ENCODE assay signal across 10 cellular contexts in the genomic region with DNA sequence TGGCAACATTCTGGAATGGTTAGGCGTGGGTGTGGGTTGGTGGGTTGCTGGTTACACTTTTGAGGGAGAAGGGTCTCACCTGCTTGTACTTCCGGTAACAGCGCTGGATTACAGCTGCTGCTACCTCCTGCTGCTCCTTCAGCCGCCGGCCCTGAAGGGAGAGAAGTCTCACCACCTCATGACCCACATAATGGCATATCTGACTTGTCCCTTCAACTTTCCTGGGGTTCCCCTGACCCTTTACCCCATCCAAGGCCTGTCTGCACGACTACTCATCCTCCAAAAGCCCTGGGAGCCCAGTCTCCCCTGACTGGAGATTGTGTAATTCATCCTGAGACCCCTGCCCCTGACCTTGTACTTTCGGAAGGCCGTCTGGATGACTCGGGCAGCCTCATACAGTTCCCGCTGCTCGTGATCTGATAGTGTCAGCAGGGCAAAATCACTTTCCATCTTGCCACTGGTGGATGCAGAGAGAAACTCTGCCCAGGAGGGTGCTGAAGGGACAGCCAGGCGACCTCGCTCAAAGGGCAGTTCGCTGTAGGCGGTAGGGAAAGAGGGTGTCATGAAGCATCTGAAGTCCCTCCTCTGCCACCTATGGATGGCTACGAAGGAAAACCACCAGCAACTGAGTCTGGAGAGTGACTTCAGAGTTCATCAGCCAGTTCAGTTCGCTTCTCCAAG. TPM values are rescaled to one million over a fixed set of nuclear protein-coding genes. Genes with fewer than 3 reads are reported as not detected.
DNase-seq lines count a peak whose midpoint lies in the region; ATAC-seq lines count a peak whose summit lies in the region.
"Had no signal": no experiment of that assay in that cellular context is flagged by ENCODE, and none has a peak within 500 bp of the region (broad histone marks: within the 10 kb centered on the region; RNA-seq: fewer than 3 reads in every experiment).

No MANE protein-coding gene starts in this region.

- ATAC-seq in activated T-cell treated with anti-CD3 and anti-CD28 coated beads, Interleukin-2, amount 50 U/mL, for 72 hours (replicated peaks in 1 of 2), result peak; percentile 14 to 25
- no peak for ATAC-seq in activated T-cell treated with anti-CD3 and anti-CD28 coated beads, Interleukin-2, amount 50 U/mL, for 4 hours
- ATAC-seq in HG03039 (IDR thresholded peaks at IDR 0.05; ENCODE audit: unreplicated experiment) (no peak), GM21825 (IDR thresholded peaks at IDR 0.05; ENCODE audit: unreplicated experiment) (no peak), HG03175 (IDR thresholded peaks at IDR 0.05; ENCODE audit: unreplicated experiment) (no peak)

- H3K9me3 Mint-ChIP-seq in activated T-cell treated with anti-CD3 and anti-CD28 coated beads, Interleukin-2, amount 50 U/mL, for 72 hours, result peaks cover 0 to 1% of the 10 kb centered on the region in 2 donors
- no peaks in the 10 kb centered on the region for H3K9me3 Mint-ChIP-seq in activated T-cell treated with anti-CD3 and anti-CD28 coated beads, Interleukin-2, amount 50 U/mL, for 4 hours

- no peaks in the 10 kb centered on the region for H3K9me3 ChIP-seq in iPS-20b (ENCODE audit: insufficient read depth, low read depth, low read length)
- no peaks in the 10 kb centered on the region for H3K9me3 ChIP-seq in stomach smooth muscle (ENCODE audit: control insufficient read depth in 2 of 2, low read length in 2 of 2)

- no peak overlapping the region for H3K27ac Mint-ChIP-seq in activated T-cell treated with anti-CD3 and anti-CD28 coated beads, Interleukin-2, amount 50 U/mL, for 72 hours

- no peak overlapping the region for H3K27ac ChIP-seq in iPS-20b (ENCODE audit: low read length)
- H3K27ac ChIP-seq in stomach smooth muscle (ENCODE audit: low read length), result peak overlapping the region; percentile 96

- H3K4me3 ChIP-seq in iPS-20b (ENCODE audit: low read length) (peak overlapping the region; percentile 91), stomach smooth muscle (ENCODE audit: low read length in 2 of 2) (peak overlapping the region; percentile 72 to 96)

- peak overlapping the region; percentile 96; the same call in 1 of the 2 replicates for H3K9ac ChIP-seq in iPS-20b (ENCODE audit: low read depth, low read length)
- peak overlapping the region; percentile 74 to 79 for H3K9ac ChIP-seq in stomach smooth muscle (ENCODE audit: low read length in 2 of 2)

- H3K4me1 ChIP-seq in iPS-20b (ENCODE audit: insufficient read depth, low read length) (peaks cover 12% of the 10 kb centered on the region), stomach smooth muscle (ENCODE audit: control insufficient read depth, insufficient read depth, low read length) (peaks cover 48% of the 10 kb centered on the region)

- peaks cover 51% of the 10 kb centered on the region for H3K4me1 Mint-ChIP-seq in activated T-cell treated with anti-CD3 and anti-CD28 coated beads, Interleukin-2, amount 50 U/mL, for 72 hours (ENCODE audit: low read depth)
- peaks cover 38% of the 10 kb centered on the region for H3K4me1 Mint-ChIP-seq in activated T-cell treated with anti-CD3 and anti-CD28 coated beads, Interleukin-2, amount 50 U/mL, for 4 hours (ENCODE audit: low read depth)

- peak; percentile 59 to 60 for DNase-seq in activated T-cell treated with anti-CD3 and anti-CD28 coated beads, Interleukin-2, amount 50 U/mL, for 72 hours
- DNase-seq in activated T-cell treated with anti-CD3 and anti-CD28 coated beads, Interleukin-2, amount 50 U/mL, for 4 hours, result no peak
- DNase-seq in activated CD4-positive, alpha-beta T cell treated with anti-CD3 and anti-CD28 coated beads, Interleukin-2, amount 50 U/mL, for 48 hours, result peak; percentile 54 to 67
- DNase-seq: cerebellar nuclear complex, small intestine had no signal

- H3K27me3 ChIP-seq in iPS-20b (ENCODE audit: insufficient read depth, low read length), result peaks cover 42% of the 10 kb centered on the region
- no peaks in the 10 kb centered on the region for H3K27me3 ChIP-seq in stomach smooth muscle (ENCODE audit: control insufficient read depth in 1 of 2, insufficient read depth in 2 of 2, low read length in 2 of 2)

- peaks cover 21 to 47% of the 10 kb centered on the region in 2 donors for H3K36me3 Mint-ChIP-seq in activated T-cell treated with anti-CD3 and anti-CD28 coated beads, Interleukin-2, amount 50 U/mL, for 72 hours (ENCODE audit: insufficient read depth in 2 of 2)
- peaks cover 37% of the 10 kb centered on the region for H3K36me3 Mint-ChIP-seq in activated T-cell treated with anti-CD3 and anti-CD28 coated beads, Interleukin-2, amount 50 U/mL, for 4 hours (ENCODE audit: insufficient read depth)

- no peaks in the 10 kb centered on the region for H3K27me3 Mint-ChIP-seq in activated T-cell treated with anti-CD3 and anti-CD28 coated beads, Interleukin-2, amount 50 U/mL, for 72 hours (ENCODE audit: low read depth)
- no peaks in the 10 kb centered on the region for H3K27me3 Mint-ChIP-seq in activated T-cell treated with anti-CD3 and anti-CD28 coated beads, Interleukin-2, amount 50 U/mL, for 4 hours (ENCODE audit: low read depth)

- peaks cover 21% of the 10 kb centered on the region for H3K36me3 ChIP-seq in iPS-20b (ENCODE audit: insufficient read depth, low read depth, low read length)
- peaks cover 18 to 34% of the 10 kb centered on the region in 2 donors for H3K36me3 ChIP-seq in stomach smooth muscle (ENCODE audit: control insufficient read depth in 2 of 2, insufficient read depth in 2 of 2, low read length in 2 of 2)

- H3K4me3 Mint-ChIP-seq in activated T-cell treated with anti-CD3 and anti-CD28 coated beads, Interleukin-2, amount 50 U/mL, for 72 hours, result no peak overlapping the region
- no peak overlapping the region for H3K4me3 Mint-ChIP-seq in activated T-cell treated with anti-CD3 and anti-CD28 coated beads, Interleukin-2, amount 50 U/mL, for 4 hours

RNA-seq across cellular contexts. Expression of a gene that starts 2.1 kb away (rescaled TPM):
- total RNA-seq in activated T-cell treated with anti-CD3 and anti-CD28 coated beads, Interleukin-2, amount 50 U/mL, for 72 hours, result 100 to 1,000 TPM; 140 to 158 TPM
- 10 to 100 TPM; 47.7 to 67.4 (median 56.9) TPM for total RNA-seq in activated T-cell treated with anti-CD3 and anti-CD28 coated beads, Interleukin-2, amount 50 U/mL, for 4 hours

RNA-seq across cellular contexts. Expression of a gene that starts 17.8 kb away (rescaled TPM):
- 100 to 1,000 TPM; 206 to 207 TPM for total RNA-seq in activated T-cell treated with anti-CD3 and anti-CD28 coated beads, Interleukin-2, amount 50 U/mL, for 72 hours
- 100 to 1,000 TPM in 2 of 3 donors, 10 to 100 TPM in 1; 87.8 to 141 (median 101) TPM for total RNA-seq in activated T-cell treated with anti-CD3 and anti-CD28 coated beads, Interleukin-2, amount 50 U/mL, for 4 hours

RNA-seq across cellular contexts. Expression of a gene that starts 18.8 kb away (rescaled TPM):
- total RNA-seq in activated T-cell treated with anti-CD3 and anti-CD28 coated beads, Interleukin-2, amount 50 U/mL, for 72 hours, result 100 to 1,000 TPM in 1 of 2 donors, 10 to 100 TPM in 1; 90.0 to 102 TPM
- 10 to 100 TPM; 25.8 to 26.9 (median 26.0) TPM for total RNA-seq in activated T-cell treated with anti-CD3 and anti-CD28 coated beads, Interleukin-2, amount 50 U/mL, for 4 hours

RNA-seq across cellular contexts. Expression of a gene that starts 21.4 kb away (rescaled TPM):
- total RNA-seq in activated T-cell treated with anti-CD3 and anti-CD28 coated beads, Interleukin-2, amount 50 U/mL, for 72 hours, result 1,000 to 10,000 TPM; 1,225 to 1,232 TPM
- total RNA-seq in activated T-cell treated with anti-CD3 and anti-CD28 coated beads, Interleukin-2, amount 50 U/mL, for 4 hours, result 1,000 to 10,000 TPM; 1,652 to 1,716 (median 1,674) TPM

RNA-seq across cellular contexts. Expression of a gene that starts 27.6 kb away (rescaled TPM):
- total RNA-seq in activated T-cell treated with anti-CD3 and anti-CD28 coated beads, Interleukin-2, amount 50 U/mL, for 72 hours, result under 1 TPM in 1 of 2 donors, not detected in 1; 0.60 TPM
- total RNA-seq in activated T-cell treated with anti-CD3 and anti-CD28 coated beads, Interleukin-2, amount 50 U/mL, for 4 hours, result under 1 TPM in 2 of 3 donors, not detected in 1; 0.16 to 0.30 TPM

Comparison
In these comparisons a context has a peak if more than half of its experiments do, and no peak if none do; other contexts are left out.
1. ATAC-seq: peak in activated T-cell treated with anti-CD3 and anti-CD28 coated beads, Interleukin-2, amount 50 U/mL, for 72 hours (2 of 2); none in activated T-cell treated with anti-CD3 and anti-CD28 coated beads, Interleukin-2, amount 50 U/mL, for 4 hours (0 of 2), HG03039 (single experiment), GM21825 (single experiment) and HG03175 (single experiment).